Comparison of ENCODE assay signal across 7 cellular contexts in genomic region chr2:32364290-32364689, GRCh38. TPM values are rescaled to one million over a fixed set of nuclear protein-coding genes. Genes with fewer than 3 reads are reported as not detected.
A peak's percentile ranks its signal among the peaks of the same experiment; 100 is the strongest.
DNase-seq lines count a peak whose midpoint lies in the region; ATAC-seq, FAIRE-seq and TF ChIP-seq lines count a peak whose summit lies in the region.
"Not testable (repeated sequence)": the region's sequence is repeated elsewhere in the genome, so short reads cannot be mapped to it uniquely, and the experiment has no call there.

No MANE protein-coding gene starts in this region.

- not testable (repeated sequence) for H3K9ac ChIP-seq in kidney (ENCODE audit: low read length in 2 of 2)

- not testable (repeated sequence) for H3K9me3 Mint-ChIP-seq in CD4-positive, alpha-beta memory T cell; WTC11; activated naive CD8-positive, alpha-beta T cell treated with anti-CD3 and anti-CD28 coated beads for 36 hours; naive thymus-derived CD4-positive, alpha-beta T cell; stimulated activated effector memory CD8-positive, alpha-beta T cell treated with anti-CD3 and anti-CD28 coated beads, Interleukin-12 subunit alpha, Interleukin-12 subunit beta, amount 100 ng/mL, for 72 hours

- intact Hi-C loops in CD4-positive, alpha-beta memory T cell (cut with micrococcal nuclease); kidney (cut with DNase I); naive thymus-derived CD4-positive, alpha-beta T cell (cut with micrococcal nuclease): not testable (repeated sequence)

- H3K27ac ChIP-seq in CD4-positive, alpha-beta memory T cell (ENCODE audit: low read depth, low read length); HEK293 (ENCODE audit: extremely low read depth, low read depth, low read length); kidney (ENCODE audit: low read depth in 2 of 2, low read length in 2 of 2); naive thymus-derived CD4-positive, alpha-beta T cell (ENCODE audit: low read depth, low read length): not testable (repeated sequence)

- H3K4me3 ChIP-seq in CD4-positive, alpha-beta memory T cell (ENCODE audit: low read length in 2 of 2); HEK293 (ENCODE audit: low read depth, low read length); kidney (ENCODE audit: low read length in 2 of 2); naive thymus-derived CD4-positive, alpha-beta T cell (ENCODE audit: low read length): not testable (repeated sequence)

- DNase-seq in CD4-positive, alpha-beta memory T cell; WTC11 (ENCODE audit: low spot score); activated naive CD8-positive, alpha-beta T cell treated with anti-CD3 and anti-CD28 coated beads for 36 hours; naive thymus-derived CD4-positive, alpha-beta T cell; stimulated activated effector memory CD8-positive, alpha-beta T cell treated with anti-CD3 and anti-CD28 coated beads, Interleukin-12 subunit alpha, Interleukin-12 subunit beta, amount 100 ng/mL, for 72 hours (ENCODE audit: low spot score in 2 of 2): not testable (repeated sequence)
- peak; percentile 26 for DNase-seq in kidney

- H3K36me3 ChIP-seq in CD4-positive, alpha-beta memory T cell (ENCODE audit: insufficient read depth, low read length); kidney (ENCODE audit: control insufficient read depth in 1 of 2, insufficient read depth in 2 of 2, low read length in 2 of 2); naive thymus-derived CD4-positive, alpha-beta T cell (ENCODE audit: control insufficient read depth in 2 of 3, insufficient read depth in 3 of 3, low read length in 3 of 3): not testable (repeated sequence)
- H3K36me3 ChIP-seq in HEK293 (ENCODE audit: control insufficient read depth in 2 of 2, insufficient read depth in 1 of 2, low read length in 2 of 2), result peaks cover 10 to 11% of the 10 kb centered on the region in 2 experiments; a peak in 2 of 3 replicates

- not testable (repeated sequence) for ATAC-seq in WTC11; naive thymus-derived CD4-positive, alpha-beta T cell; stimulated activated effector memory CD8-positive, alpha-beta T cell treated with anti-CD3 and anti-CD28 coated beads, Interleukin-12 subunit alpha, Interleukin-12 subunit beta, amount 100 ng/mL, for 72 hours

- not testable (repeated sequence) for FAIRE-seq in kidney (lab: Jason Lieb, UNC)

- CTCF ChIA-PET in CD4-positive, alpha-beta memory T cell (lab: Charles Lee; ENCODE audit: partially characterized antibody); HEK293 (lab: Yijun Ruan, JAX); WTC11 (lab: Charles Lee); naive thymus-derived CD4-positive, alpha-beta T cell (lab: Charles Lee): not testable (repeated sequence)

- H3K9me3 ChIP-seq in CD4-positive, alpha-beta memory T cell (ENCODE audit: control insufficient read depth in 1 of 2, low read length in 2 of 2); HEK293 (ENCODE audit: control insufficient read depth, insufficient read depth, low read depth, low read length); kidney (ENCODE audit: control insufficient read depth in 1 of 2, low read length in 2 of 2); naive thymus-derived CD4-positive, alpha-beta T cell (ENCODE audit: control insufficient read depth in 2 of 3, low read length in 3 of 3): not testable (repeated sequence)

- not testable (repeated sequence) for H3K27me3 ChIP-seq in CD4-positive, alpha-beta memory T cell (ENCODE audit: insufficient read depth, low read length); naive thymus-derived CD4-positive, alpha-beta T cell (ENCODE audit: control insufficient read depth in 2 of 2, insufficient read depth in 2 of 2, low read length in 2 of 2)

- H3K4me1 Mint-ChIP-seq in CD4-positive, alpha-beta memory T cell, result peaks cover 52 to 87% (median 68%) of the 10 kb centered on the region in 4 donors
- H3K4me1 Mint-ChIP-seq in WTC11, result peaks cover 23% of the 10 kb centered on the region
- peaks cover 61% of the 10 kb centered on the region for H3K4me1 Mint-ChIP-seq in activated naive CD8-positive, alpha-beta T cell treated with anti-CD3 and anti-CD28 coated beads for 36 hours
- peaks cover 40 to 94% (median 82%) of the 10 kb centered on the region in 7 donors for H3K4me1 Mint-ChIP-seq in naive thymus-derived CD4-positive, alpha-beta T cell
- H3K4me1 Mint-ChIP-seq in stimulated activated effector memory CD8-positive, alpha-beta T cell treated with anti-CD3 and anti-CD28 coated beads, Interleukin-12 subunit alpha, Interleukin-12 subunit beta, amount 100 ng/mL, for 72 hours, result peaks cover 72% of the 10 kb centered on the region

- peaks cover 79% of the 10 kb centered on the region for H3K4me1 ChIP-seq in CD4-positive, alpha-beta memory T cell (ENCODE audit: insufficient read depth, low read length)
- not testable (repeated sequence) for H3K4me1 ChIP-seq in HEK293 (ENCODE audit: control insufficient read depth, insufficient read depth, low read length); kidney (ENCODE audit: control insufficient read depth in 1 of 2, insufficient read depth in 1 of 2, low read depth in 1 of 2, low read length in 2 of 2)
- peaks cover 8 to 18% of the 10 kb centered on the region in 2 donors for H3K4me1 ChIP-seq in naive thymus-derived CD4-positive, alpha-beta T cell (ENCODE audit: control insufficient read depth in 2 of 2, insufficient read depth in 2 of 2, low read length in 2 of 2)

- peak overlapping the region in 5 of 8 donors; percentile 5 to 51 (median 23) for H3K4me3 Mint-ChIP-seq in CD4-positive, alpha-beta memory T cell
- H3K4me3 Mint-ChIP-seq in WTC11; activated naive CD8-positive, alpha-beta T cell treated with anti-CD3 and anti-CD28 coated beads for 36 hours; stimulated activated effector memory CD8-positive, alpha-beta T cell treated with anti-CD3 and anti-CD28 coated beads, Interleukin-12 subunit alpha, Interleukin-12 subunit beta, amount 100 ng/mL, for 72 hours: not testable (repeated sequence)
- peak overlapping the region in 9 of 10 donors; percentile 0 to 58 (median 27) for H3K4me3 Mint-ChIP-seq in naive thymus-derived CD4-positive, alpha-beta T cell

- H3K36me3 Mint-ChIP-seq in CD4-positive, alpha-beta memory T cell, result peaks cover 11 to 14% of the 10 kb centered on the region in 2 donors
- peaks cover 15% of the 10 kb centered on the region for H3K36me3 Mint-ChIP-seq in WTC11
- H3K36me3 Mint-ChIP-seq in activated naive CD8-positive, alpha-beta T cell treated with anti-CD3 and anti-CD28 coated beads for 36 hours, result peaks cover 54% of the 10 kb centered on the region
- H3K36me3 Mint-ChIP-seq in naive thymus-derived CD4-positive, alpha-beta T cell, result peaks cover 0 to 22% (median 11%) of the 10 kb centered on the region in 5 donors
- H3K36me3 Mint-ChIP-seq in stimulated activated effector memory CD8-positive, alpha-beta T cell treated with anti-CD3 and anti-CD28 coated beads, Interleukin-12 subunit alpha, Interleukin-12 subunit beta, amount 100 ng/mL, for 72 hours, result peaks cover 60% of the 10 kb centered on the region

- H3K27me3 Mint-ChIP-seq in CD4-positive, alpha-beta memory T cell; WTC11 (ENCODE audit: low read depth); activated naive CD8-positive, alpha-beta T cell treated with anti-CD3 and anti-CD28 coated beads for 36 hours; naive thymus-derived CD4-positive, alpha-beta T cell: not testable (repeated sequence)

- TF ChIP-seq CTCF in HEK293 (tag by site-specific recombination; IDR thresholded peaks at IDR 0.05); WTC11 (IDR thresholded peaks at IDR 0.05); kidney (IDR thresholded peaks at IDR 0.05; ENCODE audit: borderline replicate concordance, extremely low read depth, insufficient read depth): not testable (repeated sequence)

- peak overlapping the region in 3 of 7 donors; percentile 11 to 30 (median 22) for H3K27ac Mint-ChIP-seq in CD4-positive, alpha-beta memory T cell
- H3K27ac Mint-ChIP-seq in WTC11, result peak overlapping the region; percentile 87
- H3K27ac Mint-ChIP-seq in activated naive CD8-positive, alpha-beta T cell treated with anti-CD3 and anti-CD28 coated beads for 36 hours, result peak overlapping the region; percentile 28
- H3K27ac Mint-ChIP-seq in naive thymus-derived CD4-positive, alpha-beta T cell, result peak overlapping the region in 4 of 9 donors; percentile 18 to 40 (median 31)
- H3K27ac Mint-ChIP-seq in stimulated activated effector memory CD8-positive, alpha-beta T cell treated with anti-CD3 and anti-CD28 coated beads, Interleukin-12 subunit alpha, Interleukin-12 subunit beta, amount 100 ng/mL, for 72 hours, result peak overlapping the region; percentile 84

- POLR2A ChIA-PET in CD4-positive, alpha-beta memory T cell (lab: Charles Lee; ENCODE audit: partially characterized antibody); HEK293 (lab: Yijun Ruan, JAX); WTC11 (lab: Charles Lee); naive thymus-derived CD4-positive, alpha-beta T cell (lab: Charles Lee): not testable (repeated sequence)

TF ChIP-seq in HEK293, 187 proteins besides CTCF, POLR2A, EP300 and RAD21:
- TF ChIP-seq ZNF600 (tag by site-specific recombination; IDR thresholded peaks at IDR 0.05), result peak; percentile 75; the same call in 1 of the 2 replicates

RNA-seq across cellular contexts. Expression of gene BIRC6, which starts 7.5 kb away (rescaled TPM):
- 100 to 1,000 TPM; 149 to 151 TPM for total RNA-seq in CD4-positive, alpha-beta memory T cell
- polyA plus RNA-seq in CD4-positive, alpha-beta memory T cell, result 10 to 100 TPM; 19.0 to 41.4 TPM
- total RNA-seq in WTC11 (2021), result 56.8 to 63.1 TPM (median 59.1 TPM) in 3 replicates
- total RNA-seq in activated naive CD8-positive, alpha-beta T cell treated with anti-CD3 and anti-CD28 coated beads for 36 hours, result 10 to 100 TPM; 59.7 to 60.9 TPM
- total RNA-seq in kidney, result 113 TPM
- 12.8 TPM for polyA plus RNA-seq in kidney (ENCODE audit: insufficient read depth, low read depth, low replicate concordance)
- total RNA-seq in naive thymus-derived CD4-positive, alpha-beta T cell, result 100 to 1,000 TPM; 130 to 159 (median 145) TPM
- polyA plus RNA-seq in naive thymus-derived CD4-positive, alpha-beta T cell, result 10 to 100 TPM; 21.8 to 25.3 TPM
